27 cellular contexts compared by ENCODE assay signal in the genomic region with DNA sequence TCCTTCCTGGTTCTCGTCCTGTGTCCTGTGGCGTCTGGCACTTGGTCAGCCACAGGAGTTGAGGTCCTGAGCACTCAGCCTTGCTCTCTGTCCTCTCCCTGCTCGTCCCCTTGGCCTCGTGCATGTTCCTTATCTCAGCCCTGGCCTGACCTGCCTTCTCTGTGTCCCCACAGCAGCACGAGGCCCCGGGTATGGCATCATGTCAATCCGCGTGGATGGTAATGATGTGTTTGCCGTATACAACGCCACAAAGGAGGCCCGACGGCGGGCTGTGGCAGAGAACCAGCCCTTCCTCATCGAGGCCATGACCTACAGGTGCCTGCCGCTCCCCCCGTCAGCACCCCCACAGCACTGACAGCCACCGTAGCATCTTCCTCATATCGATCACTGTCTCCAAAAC. TPM values are rescaled to one million over a fixed set of nuclear protein-coding genes. Genes with fewer than 3 reads are reported as not detected.
"Had no signal": no experiment of that assay in that cellular context is flagged by ENCODE, and none has a peak within 500 bp of the region (broad histone marks: within the 10 kb centered on the region; RNA-seq: fewer than 3 reads in every experiment).

No MANE protein-coding gene starts in this region.

- DNase-seq: activated CD4-positive, alpha-beta T cell treated with anti-CD3 and anti-CD28 coated beads for 1 hour; activated CD4-positive, alpha-beta T cell treated with anti-CD3 and anti-CD28 coated beads, Interleukin-2, amount 10 ng/mL, durations not matched to agents 24 days and 14 days; activated CD4-positive, alpha-beta T cell treated with anti-CD3 and anti-CD28 coated beads, Interleukin-2, amount 50 U/mL, for 48 hours; activated CD8-positive, alpha-beta memory T cell treated with anti-CD3 and anti-CD28 coated beads, Interleukin-2, amount 10 ng/mL, durations not matched to agents 7 days and 5 days; activated gamma-delta T cell treated with Interleukin-2 at 50 U/mL for 16 hours; activated naive CD4-positive, alpha-beta T cell treated with anti-CD3 and anti-CD28 coated beads, Interleukin-2, amount 50 U/mL, for 16 hours; activated T-cell treated with anti-CD3 and anti-CD28 coated beads, Interleukin-2, amount 50 U/mL, for 4 hours; cerebellar nuclear complex; IMR-90; KG1; NCI-H1092 treated with DMSO at 0.1 percent for 48 hours; NCI-H1417 treated with DMSO at 0.1 percent for 48 hours; NCI-H1694; NCI-H2029; NCI-H345; NCI-H510A treated with DMSO at 0.1 percent for 48 hours; NCI-H69; SHP77; SW 1271 had no signal

- H3K27ac Mint-ChIP-seq: activated CD4-positive, alpha-beta T cell treated with anti-CD3 and anti-CD28 coated beads, Interleukin-2, amount 10 ng/mL, durations not matched to agents 24 days and 14 days; activated CD8-positive, alpha-beta memory T cell treated with anti-CD3 and anti-CD28 coated beads, Interleukin-2, amount 10 ng/mL, durations not matched to agents 7 days and 5 days; T-helper 1 cell treated with Interleukin-12 subunit alpha and Interleukin-12 subunit beta and Interleukin-4 antibody, amounts not matched to agents 30 μg/mL and 1 μg/mL, for 36 hours; WTC11 had no signal

- H3K9me3 Mint-ChIP-seq: activated CD4-positive, alpha-beta T cell treated with anti-CD3 and anti-CD28 coated beads, Interleukin-2, amount 10 ng/mL, durations not matched to agents 24 days and 14 days; activated T-cell treated with anti-CD3 and anti-CD28 coated beads, Interleukin-2, amount 50 U/mL, for 4 hours; activated T-helper 17 cell treated with anti-CD3 and anti-CD28 coated beads, Interleukin-2, amount 50 U/mL, for 72 hours; T-helper 1 cell treated with Interleukin-12 subunit alpha and Interleukin-12 subunit beta and Interleukin-4 antibody, amounts not matched to agents 30 μg/mL and 1 μg/mL, for 36 hours; WTC11 had no signal

- H3K9me3 ChIP-seq: Peyer's patch, SJSA1 had no signal

- ATAC-seq: activated CD8-positive, alpha-beta memory T cell treated with anti-CD3 and anti-CD28 coated beads, Interleukin-2, amount 10 ng/mL, durations not matched to agents 7 days and 5 days; activated T-cell treated with anti-CD3 and anti-CD28 coated beads, Interleukin-2, amount 50 U/mL, for 4 hours; activated T-helper 17 cell treated with anti-CD3 and anti-CD28 coated beads, Interleukin-2, amount 50 U/mL, for 72 hours; SK-N-SH treated with all-trans-retinoic acid at 6 μM for 48 hours; WTC11 had no signal

- H3K4me3 ChIP-seq: Peyer's patch, SJSA1 had no signal

- H3K4me1 Mint-ChIP-seq: activated T-helper 17 cell treated with anti-CD3 and anti-CD28 coated beads, Interleukin-2, amount 50 U/mL, for 72 hours had no signal

- H3K4me3 Mint-ChIP-seq: activated CD4-positive, alpha-beta T cell treated with anti-CD3 and anti-CD28 coated beads, Interleukin-2, amount 10 ng/mL, durations not matched to agents 24 days and 14 days; activated CD8-positive, alpha-beta memory T cell treated with anti-CD3 and anti-CD28 coated beads, Interleukin-2, amount 10 ng/mL, durations not matched to agents 7 days and 5 days; activated T-cell treated with anti-CD3 and anti-CD28 coated beads, Interleukin-2, amount 50 U/mL, for 4 hours; activated T-helper 17 cell treated with anti-CD3 and anti-CD28 coated beads, Interleukin-2, amount 50 U/mL, for 72 hours; T-helper 1 cell treated with Interleukin-12 subunit alpha and Interleukin-12 subunit beta and Interleukin-4 antibody, amounts not matched to agents 30 μg/mL and 1 μg/mL, for 36 hours; WTC11 had no signal

- H3K27me3 ChIP-seq: Peyer's patch, SJSA1 had no signal

- H3K4me1 ChIP-seq: SJSA1 had no signal

- H3K27ac ChIP-seq: SJSA1 had no signal

RNA-seq across cellular contexts. Expression of gene B3GNT8, which starts 4.7 kb away (rescaled TPM):
- total RNA-seq: MCF 10A, SJSA1 had no signal

RNA-seq across cellular contexts. Expression of gene ERICH4, which starts 20.5 kb away (rescaled TPM):
- total RNA-seq: activated CD4-positive, alpha-beta T cell treated with anti-CD3 and anti-CD28 coated beads, Interleukin-2, amount 10 ng/mL, durations not matched to agents 24 days and 14 days; activated CD8-positive, alpha-beta memory T cell treated with anti-CD3 and anti-CD28 coated beads, Interleukin-2, amount 10 ng/mL, durations not matched to agents 7 days and 5 days; activated T-cell treated with anti-CD3 and anti-CD28 coated beads, Interleukin-2, amount 50 U/mL, for 4 hours; activated T-helper 17 cell treated with anti-CD3 and anti-CD28 coated beads, Interleukin-2, amount 50 U/mL, for 72 hours; cardiac septum; IMR-90; MCF 10A; SJSA1 had no signal
- polyA plus RNA-seq: IMR-90 had no signal
